22 cellular contexts compared by ENCODE assay signal in genomic region chr12:52649066-52649465, GRCh38. TPM values are rescaled to one million over a fixed set of nuclear protein-coding genes. Genes with fewer than 3 reads are reported as not detected.
"Had no signal": no experiment of that assay in that cellular context is flagged by ENCODE, and none has a peak within 500 bp of the region (broad histone marks: within the 10 kb centered on the region; RNA-seq: fewer than 3 reads in every experiment).

No MANE protein-coding gene starts in this region.

- H3K27ac Mint-ChIP-seq: progenitor cell of endocrine pancreas had no signal

- H3K36me3 ChIP-seq: gastroesophageal sphincter, heart left ventricle, left ventricle myocardium inferior, thyroid gland, WERI-Rb-1 had no signal

- ATAC-seq: gastroesophageal sphincter, heart left ventricle had no signal

- H3K27ac ChIP-seq: gastroesophageal sphincter, heart left ventricle, left ventricle myocardium inferior, thyroid gland, WERI-Rb-1 had no signal

- H3K9me3 ChIP-seq: gastroesophageal sphincter, heart left ventricle, left ventricle myocardium inferior, thyroid gland had no signal

- DNase-seq: activated CD4-positive, alpha-beta T cell treated with anti-CD3 and anti-CD28 coated beads for 1 hour; activated CD4-positive, alpha-beta T cell treated with anti-CD3 and anti-CD28 coated beads, Interleukin-2, amount 50 U/mL, for 4 hours; anterior cingulate cortex; cortex of kidney; heart left ventricle; kidney glomerular epithelial cell; left ventricle myocardium inferior; mammary epithelial cell; midbrain; stimulated activated CD4-positive, alpha-beta T cell treated with anti-CD3 and anti-CD28 coated beads, Interleukin-2, amount 100 ng/mL, for 24 hours; stimulated activated naive CD4-positive, alpha-beta T cell treated with Interleukin-2 at 50 U/mL for 16 hours; thyroid gland; WERI-Rb-1 had no signal

- H3K27me3 ChIP-seq: thyroid gland had no signal

- H3K4me3 ChIP-seq: gastroesophageal sphincter, heart left ventricle, left ventricle myocardium inferior, thyroid gland had no signal

- H3K4me1 ChIP-seq: gastroesophageal sphincter, heart left ventricle, left ventricle myocardium inferior had no signal

- H3K4me3 Mint-ChIP-seq: T-helper 1 cell treated with Interleukin-12 subunit alpha and Interleukin-12 subunit beta and Interleukin-4 antibody, amounts not matched to agents 30 μg/mL and 1 μg/mL, for 36 hours had no signal

RNA-seq across cellular contexts. Expression of gene KRT2, which starts 2.9 kb away (rescaled TPM):
- total RNA-seq: gastroesophageal sphincter, heart left ventricle, left ventricle myocardium inferior, mammary epithelial cell, omental fat pad, progenitor cell of endocrine pancreas, skeletal muscle tissue, subcutaneous adipose tissue, urinary bladder had no signal
- polyA plus RNA-seq: heart left ventricle, mammary epithelial cell, neural cell, urinary bladder had no signal

RNA-seq across cellular contexts. Expression of gene KRT73, which starts 30.7 kb away (rescaled TPM):
- total RNA-seq: gastroesophageal sphincter, heart left ventricle, left ventricle myocardium inferior, mammary epithelial cell, omental fat pad, progenitor cell of endocrine pancreas, subcutaneous adipose tissue, thyroid gland had no signal
- polyA plus RNA-seq: esophagus, heart left ventricle, mammary epithelial cell, neural cell, urinary bladder had no signal

RNA-seq across cellular contexts. Expression of gene KRT1, which starts 31.1 kb away (rescaled TPM):
- total RNA-seq: gastroesophageal sphincter, left ventricle myocardium inferior, mammary epithelial cell, progenitor cell of endocrine pancreas had no signal
- polyA plus RNA-seq: heart left ventricle, mammary epithelial cell, neural cell, urinary bladder had no signal

RNA-seq across cellular contexts. Expression of gene KRT72, which starts 47.8 kb away (rescaled TPM):
- total RNA-seq: gastroesophageal sphincter, heart left ventricle, left ventricle myocardium inferior, mammary epithelial cell, progenitor cell of endocrine pancreas, skeletal muscle tissue, subcutaneous adipose tissue, thyroid gland, urinary bladder had no signal
- polyA plus RNA-seq: esophagus, heart left ventricle, mammary epithelial cell, neural cell, urinary bladder had no signal

RNA-seq across cellular contexts. Expression of gene KRT77, which starts 54.3 kb away (rescaled TPM):
- total RNA-seq: gastroesophageal sphincter, heart left ventricle, left ventricle myocardium inferior, omental fat pad, progenitor cell of endocrine pancreas, skeletal muscle tissue, thyroid gland, urinary bladder had no signal
- polyA plus RNA-seq: heart left ventricle, mammary epithelial cell, neural cell, urinary bladder had no signal
